8 cellular contexts compared by ENCODE assay signal in genomic region chr17:76867578-76868175, GRCh38. TPM values are rescaled to one million over a fixed set of nuclear protein-coding genes. Genes with fewer than 3 reads are reported as not detected.
A peak's percentile ranks its signal among the peaks of the same experiment; 100 is the strongest.
DNase-seq lines count a peak whose midpoint lies in the region; ATAC-seq and TF ChIP-seq lines count a peak whose summit lies in the region.

No MANE protein-coding gene starts in this region.

- peak overlapping the region; percentile 79 to 89 (median 86) for H3K4me3 Mint-ChIP-seq in nephron

- H3K27me3 Mint-ChIP-seq in nephron (ENCODE audit: low read depth): peaks cover 64% of the 10 kb centered on the region

- peak; percentile 33 for DNase-seq in DMS53 (lab: John Stamatoyannopoulos, UW)
- DNase-seq in MG63: no peak
- peak; percentile 55 to 64 for DNase-seq in cardiac fibroblast (ENCODE audit: low read depth in 2 of 2)
- DNase-seq in NCI-H510A treated with DMSO at 0.1 percent for 48 hours (lab: John Stamatoyannopoulos, UW): no peak
- DNase-seq in GM13976 (ENCODE audit: low spot score): no peak

- no peaks in the 10 kb centered on the region for H3K27me3 ChIP-seq in MG63

- peak overlapping the region; percentile 17; the same call in 1 of the 2 replicates for H3K4me3 ChIP-seq in MG63
- peak overlapping the region in 1 of 2 donors; percentile 28 for H3K4me3 ChIP-seq in cardiac fibroblast (replicated peaks in 1 of 2; ENCODE audit: low read depth in 2 of 2, low read length in 2 of 2)

- no peak for TF ChIP-seq CTCF in cardiac fibroblast (IDR thresholded peaks at IDR 0.05; ENCODE audit: low read depth, low read length)
- TF ChIP-seq CTCF in nephron (IDR thresholded peaks at IDR 0.05; ENCODE audit: unreplicated experiment in 3 of 3): no peak
- no peak for TF ChIP-seq CTCF in GM13976 (IDR thresholded peaks at IDR 0.05; ENCODE audit: borderline replicate concordance, control extremely low read depth, extremely low read depth, insufficient read depth, missing control alignments)

- no peaks in the 10 kb centered on the region for H3K36me3 ChIP-seq in MG63

- H3K36me3 Mint-ChIP-seq in nephron (ENCODE audit: low read depth): no peaks in the 10 kb centered on the region

- H3K9me3 Mint-ChIP-seq in nephron: peaks cover 4% of the 10 kb centered on the region

- ATAC-seq in GM19463 (IDR thresholded peaks at IDR 0.05; ENCODE audit: unreplicated experiment): no peak
- ATAC-seq in GM21786 (IDR thresholded peaks at IDR 0.05; ENCODE audit: unreplicated experiment): no peak

- in situ Hi-C loops in GM13976 (cut with MboI; ENCODE audit: low sequenced_read_pairs, unreplicated experiment): loop anchor here (10.0 to 25.0 kb wide), 2 partner anchors 197 to 395 kb away; no protein-coding TSS in a partner anchor

- H3K27ac Mint-ChIP-seq in nephron: no peak overlapping the region

- no peaks in the 10 kb centered on the region for H3K9me3 ChIP-seq in MG63

- peaks cover 11% of the 10 kb centered on the region for H3K4me1 Mint-ChIP-seq in nephron

RNA-seq across cellular contexts. Expression of gene MGAT5B, which starts 0.5 kb away (rescaled TPM):
- 2.4 and 3.3 TPM in 2 replicates for total RNA-seq in MG63 (2014; rRNA removed; shearing (Covaris generic); ENCODE audit: low replicate concordance)

Comparison
In these comparisons a context has a peak if more than half of its experiments do, and no peak if none do; other contexts are left out.
1. DNase-seq: peak in DMS53 (single experiment) and cardiac fibroblast (2 of 2); none in MG63 (single experiment), NCI-H510A treated with DMSO at 0.1 percent for 48 hours (single experiment) and GM13976 (single experiment).